Comparison of ENCODE assay signal across 1 cellular context in the genomic region with DNA sequence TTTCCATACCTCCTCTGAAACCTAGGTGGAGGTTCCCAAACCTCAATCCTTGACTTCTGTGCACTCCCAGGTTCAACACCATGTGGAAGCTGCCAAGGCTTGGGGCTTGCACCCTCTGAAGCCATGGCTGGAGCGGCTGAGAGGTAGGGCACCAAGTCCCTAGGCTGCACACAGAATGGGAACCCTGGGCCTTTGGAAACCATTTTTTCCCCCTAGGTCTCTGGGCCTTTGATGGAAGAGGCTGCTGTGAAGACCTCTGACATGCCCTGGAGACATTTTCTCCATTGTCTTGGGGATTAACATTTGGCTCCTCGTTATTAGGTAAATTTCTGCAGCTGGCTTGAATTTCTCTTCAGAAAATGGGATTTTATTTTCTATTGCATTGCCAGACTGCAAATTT.
TF ChIP-seq lines count a peak whose summit lies in the region.
"Not testable (repeated sequence)": the region's sequence is repeated elsewhere in the genome, so short reads cannot be mapped to it uniquely, and the experiment has no call there.

No MANE protein-coding gene starts in this region.

- not testable (repeated sequence) for H3K4me1 ChIP-seq in HEK293 (ENCODE audit: control insufficient read depth, insufficient read depth, low read length)

- POLR2A ChIA-PET in HEK293 (lab: Yijun Ruan, JAX), result not testable (repeated sequence)

- CTCF ChIA-PET in HEK293 (lab: Yijun Ruan, JAX), result not testable (repeated sequence)

- H3K36me3 ChIP-seq in HEK293 (ENCODE audit: control insufficient read depth in 2 of 2, insufficient read depth in 1 of 2, low read length in 2 of 2), result not testable (repeated sequence)

- not testable (repeated sequence) for TF ChIP-seq CTCF in HEK293 (tag by site-specific recombination; IDR thresholded peaks at IDR 0.05)

- H3K9me3 ChIP-seq in HEK293 (ENCODE audit: control insufficient read depth, insufficient read depth, low read depth, low read length), result not testable (repeated sequence)

- H3K27ac ChIP-seq in HEK293 (ENCODE audit: extremely low read depth, low read depth, low read length), result not testable (repeated sequence)

- not testable (repeated sequence) for H3K4me3 ChIP-seq in HEK293 (ENCODE audit: low read depth, low read length)

TF ChIP-seq in HEK293, 187 proteins besides CTCF, POLR2A, EP300 and RAD21:
- TF ChIP-seq ZNF585B (tag by site-specific recombination; IDR thresholded peaks at IDR 0.05), result peak; percentile 93
